Comparison of ENCODE assay signal across 1 cellular context in genomic region chrX:154516655-154517100, GRCh38.
TF ChIP-seq lines count a peak whose summit lies in the region.

No MANE protein-coding gene starts in this region.

TF ChIP-seq in K562, 482 proteins besides CTCF, POLR2A, EP300 and RAD21 (continues in another document):
- TF ChIP-seq CBFA2T2 (conservative IDR thresholded peaks at IDR 0.05) = peak; percentile 51; the same call in 1 of the 2 replicates
- TF ChIP-seq CHD1 (IDR thresholded peaks at IDR 0.05; ENCODE audit: low read length) = no peak
- no peak for TF ChIP-seq HNRNPH1 (optimal IDR thresholded peaks at IDR 0.05; ENCODE audit: low read depth, low read length)
- no peak for TF ChIP-seq REST (CRISPR knock-in tag; IDR thresholded peaks at IDR 0.05; ENCODE audit: low read depth)
- TF ChIP-seq CEBPG (CRISPR knock-in tag; IDR thresholded peaks at IDR 0.05) = no peak
- peak in 1 of 2 experiments; percentile 10; a peak in 1 of 4 replicates for TF ChIP-seq CEBPG (tag; conservative IDR thresholded peaks at IDR 0.05 in 1 of 2, IDR thresholded peaks at IDR 0.05 in 1 of 2)
- TF ChIP-seq DMBX1 (CRISPR knock-in tag; IDR thresholded peaks at IDR 0.05; ENCODE audit: borderline replicate concordance) = no peak
- TF ChIP-seq TOE1 (IDR thresholded peaks at IDR 0.05; ENCODE audit: borderline replicate concordance) = peak; percentile 91
- no peak for TF ChIP-seq TOE1 (CRISPR knock-in tag; IDR thresholded peaks at IDR 0.05; ENCODE audit: borderline replicate concordance, low read depth)
- TF ChIP-seq RBM34 (IDR thresholded peaks at IDR 0.05; ENCODE audit: borderline replicate concordance, insufficient read depth, low read length) = no peak
- TF ChIP-seq RFX7 (CRISPR knock-in tag; IDR thresholded peaks at IDR 0.05) = no peak
- TF ChIP-seq, protein P1, sequence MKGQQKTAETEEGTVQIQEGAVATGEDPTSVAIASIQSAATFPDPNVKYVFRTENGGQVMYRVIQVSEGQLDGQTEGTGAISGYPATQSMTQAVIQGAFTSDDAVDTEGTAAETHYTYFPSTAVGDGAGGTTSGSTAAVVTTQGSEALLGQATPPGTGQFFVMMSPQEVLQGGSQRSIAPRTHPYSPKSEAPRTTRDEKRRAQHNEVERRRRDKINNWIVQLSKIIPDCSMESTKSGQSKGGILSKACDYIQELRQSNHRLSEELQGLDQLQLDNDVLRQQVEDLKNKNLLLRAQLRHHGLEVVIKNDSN (CRISPR knock-in tag; IDR thresholded peaks at IDR 0.05) = peak; percentile 67; the same call in 1 of the 2 replicates
- no peak for TF ChIP-seq ZNF444 (CRISPR knock-in tag; IDR thresholded peaks at IDR 0.05)
- no peak for TF ChIP-seq ILF3 (IDR thresholded peaks at IDR 0.05; ENCODE audit: borderline replicate concordance)
- 0 out of 6 replicates have a peak, but pooled peaks of 1 of the 3 experiments have one; percentile 3 for TF ChIP-seq ZBTB11 (CRISPR knock-in tag; IDR thresholded peaks at IDR 0.05)
- no peak for TF ChIP-seq KLF1 (tag; IDR thresholded peaks at IDR 0.05)
- no peak for TF ChIP-seq SMARCB1 (IDR thresholded peaks at IDR 0.05; ENCODE audit: insufficient read length, low read depth)
- no peak for TF ChIP-seq ZNF146 (CRISPR knock-in tag; IDR thresholded peaks at IDR 0.05; ENCODE audit: unreplicated experiment)
- TF ChIP-seq TEAD4 (IDR thresholded peaks at IDR 0.05; ENCODE audit: low read length) = peak; percentile 30; the same call in 1 of the 2 replicates
- TF ChIP-seq TEAD4 (CRISPR knock-in tag; IDR thresholded peaks at IDR 0.05; ENCODE audit: borderline replicate concordance) = no peak
- no peak for TF ChIP-seq NFATC3 (IDR thresholded peaks at IDR 0.05)
- no peak for TF ChIP-seq U2AF1 (optimal IDR thresholded peaks at IDR 0.05; ENCODE audit: low read depth, low read length)
- TF ChIP-seq, protein P2, sequence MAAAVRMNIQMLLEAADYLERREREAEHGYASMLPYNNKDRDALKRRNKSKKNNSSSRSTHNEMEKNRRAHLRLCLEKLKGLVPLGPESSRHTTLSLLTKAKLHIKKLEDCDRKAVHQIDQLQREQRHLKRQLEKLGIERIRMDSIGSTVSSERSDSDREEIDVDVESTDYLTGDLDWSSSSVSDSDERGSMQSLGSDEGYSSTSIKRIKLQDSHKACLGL (CRISPR knock-in tag; IDR thresholded peaks at IDR 0.05; ENCODE audit: borderline replicate concordance, poor library complexity, severe bottlenecking) = no peak
- no peak for TF ChIP-seq NKRF (IDR thresholded peaks at IDR 0.05; ENCODE audit: borderline replicate concordance)
- no peak for TF ChIP-seq NR2C1 (IDR thresholded peaks at IDR 0.05)
- TF ChIP-seq NR2C1 (tag; IDR thresholded peaks at IDR 0.05) = no peak
- TF ChIP-seq, protein P3, sequence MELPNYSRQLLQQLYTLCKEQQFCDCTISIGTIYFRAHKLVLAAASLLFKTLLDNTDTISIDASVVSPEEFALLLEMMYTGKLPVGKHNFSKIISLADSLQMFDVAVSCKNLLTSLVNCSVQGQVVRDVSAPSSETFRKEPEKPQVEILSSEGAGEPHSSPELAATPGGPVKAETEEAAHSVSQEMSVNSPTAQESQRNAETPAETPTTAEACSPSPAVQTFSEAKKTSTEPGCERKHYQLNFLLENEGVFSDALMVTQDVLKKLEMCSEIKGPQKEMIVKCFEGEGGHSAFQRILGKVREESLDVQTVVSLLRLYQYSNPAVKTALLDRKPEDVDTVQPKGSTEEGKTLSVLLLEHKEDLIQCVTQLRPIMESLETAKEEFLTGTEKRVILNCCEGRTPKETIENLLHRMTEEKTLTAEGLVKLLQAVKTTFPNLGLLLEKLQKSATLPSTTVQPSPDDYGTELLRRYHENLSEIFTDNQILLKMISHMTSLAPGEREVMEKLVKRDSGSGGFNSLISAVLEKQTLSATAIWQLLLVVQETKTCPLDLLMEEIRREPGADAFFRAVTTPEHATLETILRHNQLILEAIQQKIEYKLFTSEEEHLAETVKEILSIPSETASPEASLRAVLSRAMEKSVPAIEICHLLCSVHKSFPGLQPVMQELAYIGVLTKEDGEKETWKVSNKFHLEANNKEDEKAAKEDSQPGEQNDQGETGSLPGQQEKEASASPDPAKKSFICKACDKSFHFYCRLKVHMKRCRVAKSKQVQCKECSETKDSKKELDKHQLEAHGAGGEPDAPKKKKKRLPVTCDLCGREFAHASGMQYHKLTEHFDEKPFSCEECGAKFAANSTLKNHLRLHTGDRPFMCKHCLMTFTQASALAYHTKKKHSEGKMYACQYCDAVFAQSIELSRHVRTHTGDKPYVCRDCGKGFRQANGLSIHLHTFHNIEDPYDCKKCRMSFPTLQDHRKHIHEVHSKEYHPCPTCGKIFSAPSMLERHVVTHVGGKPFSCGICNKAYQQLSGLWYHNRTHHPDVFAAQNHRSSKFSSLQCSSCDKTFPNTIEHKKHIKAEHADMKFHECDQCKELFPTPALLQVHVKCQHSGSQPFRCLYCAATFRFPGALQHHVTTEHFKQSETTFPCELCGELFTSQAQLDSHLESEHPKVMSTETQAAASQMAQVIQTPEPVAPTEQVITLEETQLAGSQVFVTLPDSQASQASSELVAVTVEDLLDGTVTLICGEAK (IDR thresholded peaks at IDR 0.05) = no peak
- TF ChIP-seq, protein P3 (CRISPR knock-in tag; IDR thresholded peaks at IDR 0.05) = no peak
- TF ChIP-seq, protein P4, sequence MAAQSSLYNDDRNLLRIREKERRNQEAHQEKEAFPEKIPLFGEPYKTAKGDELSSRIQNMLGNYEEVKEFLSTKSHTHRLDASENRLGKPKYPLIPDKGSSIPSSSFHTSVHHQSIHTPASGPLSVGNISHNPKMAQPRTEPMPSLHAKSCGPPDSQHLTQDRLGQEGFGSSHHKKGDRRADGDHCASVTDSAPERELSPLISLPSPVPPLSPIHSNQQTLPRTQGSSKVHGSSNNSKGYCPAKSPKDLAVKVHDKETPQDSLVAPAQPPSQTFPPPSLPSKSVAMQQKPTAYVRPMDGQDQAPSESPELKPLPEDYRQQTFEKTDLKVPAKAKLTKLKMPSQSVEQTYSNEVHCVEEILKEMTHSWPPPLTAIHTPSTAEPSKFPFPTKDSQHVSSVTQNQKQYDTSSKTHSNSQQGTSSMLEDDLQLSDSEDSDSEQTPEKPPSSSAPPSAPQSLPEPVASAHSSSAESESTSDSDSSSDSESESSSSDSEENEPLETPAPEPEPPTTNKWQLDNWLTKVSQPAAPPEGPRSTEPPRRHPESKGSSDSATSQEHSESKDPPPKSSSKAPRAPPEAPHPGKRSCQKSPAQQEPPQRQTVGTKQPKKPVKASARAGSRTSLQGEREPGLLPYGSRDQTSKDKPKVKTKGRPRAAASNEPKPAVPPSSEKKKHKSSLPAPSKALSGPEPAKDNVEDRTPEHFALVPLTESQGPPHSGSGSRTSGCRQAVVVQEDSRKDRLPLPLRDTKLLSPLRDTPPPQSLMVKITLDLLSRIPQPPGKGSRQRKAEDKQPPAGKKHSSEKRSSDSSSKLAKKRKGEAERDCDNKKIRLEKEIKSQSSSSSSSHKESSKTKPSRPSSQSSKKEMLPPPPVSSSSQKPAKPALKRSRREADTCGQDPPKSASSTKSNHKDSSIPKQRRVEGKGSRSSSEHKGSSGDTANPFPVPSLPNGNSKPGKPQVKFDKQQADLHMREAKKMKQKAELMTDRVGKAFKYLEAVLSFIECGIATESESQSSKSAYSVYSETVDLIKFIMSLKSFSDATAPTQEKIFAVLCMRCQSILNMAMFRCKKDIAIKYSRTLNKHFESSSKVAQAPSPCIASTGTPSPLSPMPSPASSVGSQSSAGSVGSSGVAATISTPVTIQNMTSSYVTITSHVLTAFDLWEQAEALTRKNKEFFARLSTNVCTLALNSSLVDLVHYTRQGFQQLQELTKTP (IDR thresholded peaks at IDR 0.05; ENCODE audit: low read depth in 1 of 2, partially characterized antibody in 2 of 2) = peak in 1 of 2 experiments; percentile 33
- no peak for TF ChIP-seq POLR2G (IDR thresholded peaks at IDR 0.05; ENCODE audit: low read depth, low read length)
